In genomic region chr22:32708835-32709234, GRCh38 we compare ENCODE assay signal across 14 cellular contexts.
A peak's percentile ranks its signal among the peaks of the same experiment; 100 is the strongest.
DNase-seq lines count a peak whose midpoint lies in the region; ATAC-seq and TF ChIP-seq lines count a peak whose summit lies in the region.
"Had no signal": no experiment of that assay in that cellular context is flagged by ENCODE, and none has a peak within 500 bp of the region (broad histone marks: within the 10 kb centered on the region; RNA-seq: fewer than 3 reads in every experiment).

No MANE protein-coding gene starts in this region.

- no peaks in the 10 kb centered on the region for H3K36me3 ChIP-seq in mammary epithelial cell (ENCODE audit: insufficient read depth, low read length)
- no peaks in the 10 kb centered on the region for H3K36me3 ChIP-seq in vagina
- H3K36me3 ChIP-seq: thyroid gland had no signal

- WGBS in mammary epithelial cell (ENCODE audit: low coverage, missing lambda C conversion rate): 1% methylated on average over 10 of the region's 10 CpGs

- peak overlapping the region; percentile 56 for H3K4me2 ChIP-seq in mammary epithelial cell (ENCODE audit: insufficient read depth, low read depth, low read length)
- H3K4me2 ChIP-seq: hepatocyte had no signal

- dilution Hi-C loops in mammary epithelial cell (cut with HindIII; ENCODE audit: low sequenced_read_pairs): loop anchor here (5.0 kb wide), 2 partner anchors 33 to 37 kb away; no protein-coding TSS in a partner anchor

- peak overlapping the region; percentile 92 for H2AFZ ChIP-seq in mammary epithelial cell (ENCODE audit: low read depth, low read length)
- H2AFZ ChIP-seq: hepatocyte had no signal

- ATAC-seq in left ventricle myocardium superior (peak; percentile 86), GM19397 (IDR thresholded peaks at IDR 0.05; ENCODE audit: unreplicated experiment) (no peak)

- BruUV-seq in mammary epithelial cell (replicated peaks; lab: Mats Ljungman, UMichigan): no TSS peak

- H3K9me3 ChIP-seq in mammary epithelial cell (replicated peaks; ENCODE audit: insufficient read depth, low read length): peaks cover 23% of the 10 kb centered on the region
- peaks cover 16% of the 10 kb centered on the region for H3K9me3 ChIP-seq in vagina
- H3K9me3 ChIP-seq: thyroid gland had no signal

- H4K20me1 ChIP-seq in mammary epithelial cell (ENCODE audit: insufficient read depth, low read length): no peaks in the 10 kb centered on the region

- H3K4me3 ChIP-seq in mammary epithelial cell (replicated peaks in 1 of 3; ENCODE audit: insufficient read depth in 1 of 3, low read depth in 2 of 3, low read length in 3 of 3) (no peak overlapping the region), vagina (no peak overlapping the region)
- H3K4me3 ChIP-seq: hepatocyte, skin epidermis, thyroid gland had no signal

- DNase-seq in G401 (ENCODE audit: low spot score) (peak; percentile 23), mammary epithelial cell (peak; percentile 61), left ventricle myocardium superior (peak; percentile 67), vagina (ENCODE audit: extremely low spot score in 2 of 2) (no peak), SIG-M5 treated with dmso at 0.1 percent for 504 hours (lab: John Stamatoyannopoulos, UW; ENCODE audit: unreplicated experiment) (no peak), NCI-H2107 treated with DMSO at 0.1 percent for 48 hours (lab: John Stamatoyannopoulos, UW; ENCODE audit: unreplicated experiment) (no peak)
- DNase-seq: H9, NCI-H1436 treated with DMSO at 0.1 percent for 48 hours, SHP77 treated with DMSO at 0.1 percent for 48 hours, T-helper 2 cell had no signal

- TF ChIP-seq CTCF in mammary epithelial cell (conservative IDR thresholded peaks at IDR 0.05 in 1 of 2, IDR thresholded peaks at IDR 0.05 in 1 of 2; ENCODE audit: extremely low read depth in 1 of 2, insufficient read depth in 1 of 2, low read depth in 1 of 2, low read length in 2 of 2) (no peak), vagina (IDR thresholded peaks at IDR 0.05) (no peak)

- H3K4me1 ChIP-seq in mammary epithelial cell (ENCODE audit: insufficient read depth, low read length) (peaks cover 26% of the 10 kb centered on the region), vagina (no peaks in the 10 kb centered on the region)
- H3K4me1 ChIP-seq: thyroid gland had no signal

- CTCF ChIA-PET in mammary epithelial cell (lab: Charles Lee; ENCODE audit: low non-redundant PET): no interaction called here

- intact Hi-C loops in mammary epithelial cell (cut with micrococcal nuclease) (no loop called here), left ventricle myocardium superior (cut with micrococcal nuclease) (no loop called here), vagina (cut with DNase I) (no loop called here)

- peak overlapping the region; percentile 11 for H3K27ac ChIP-seq in mammary epithelial cell (ENCODE audit: insufficient read depth, low read depth, low read length)
- peak overlapping the region; percentile 32 for H3K27ac ChIP-seq in vagina
- H3K27ac ChIP-seq: hepatocyte, thyroid gland had no signal

- H3K27me3 ChIP-seq in mammary epithelial cell (ENCODE audit: insufficient read depth, low read length) (no peaks in the 10 kb centered on the region), vagina (no peaks in the 10 kb centered on the region)
- H3K27me3 ChIP-seq: hepatocyte, thyroid gland had no signal

- in situ Hi-C loops in G401 (cut with HindIII; ENCODE audit: low sequenced_read_pairs): no loop called here
- in situ Hi-C loops in mammary epithelial cell (cut with MboI; ENCODE audit: low sequenced_read_pairs in 2 of 2): no loop called here

- H3K9ac ChIP-seq in mammary epithelial cell (ENCODE audit: insufficient read depth, low read length): no peak overlapping the region

- TF ChIP-seq POLR2A in vagina (IDR thresholded peaks at IDR 0.05): no peak

- H3K79me2 ChIP-seq in mammary epithelial cell (ENCODE audit: insufficient read depth, low read length): no peaks in the 10 kb centered on the region
- H3K79me2 ChIP-seq: hepatocyte had no signal

Comparison
In these comparisons a context has a peak if more than half of its experiments do, and no peak if none do; other contexts are left out.
1. DNase-seq: peak in G401 (single experiment), mammary epithelial cell (single experiment) and left ventricle myocardium superior (single experiment); none in vagina (0 of 2), SIG-M5 treated with dmso at 0.1 percent for 504 hours (single experiment) and NCI-H2107 treated with DMSO at 0.1 percent for 48 hours (single experiment).